In genomic region chr14:69673578-69674305, GRCh38 we compare ENCODE assay signal across 8 cellular contexts.
DNase-seq lines count a peak whose midpoint lies in the region; ATAC-seq lines count a peak whose summit lies in the region.

No MANE protein-coding gene starts in this region.

- H3K4me3 Mint-ChIP-seq in CD4-positive, CD25-positive, alpha-beta regulatory T cell: peak overlapping the region; percentile 34 to 84 (median 58)
- H3K4me3 Mint-ChIP-seq in activated naive CD8-positive, alpha-beta T cell treated with anti-CD3 and anti-CD28 coated beads, Interleukin-2, amount 10 ng/mL, durations not matched to agents 7 days and 5 days: peak overlapping the region; percentile 70

- DNase-seq in CD4-positive, CD25-positive, alpha-beta regulatory T cell: no peak
- no peak for DNase-seq in activated naive CD8-positive, alpha-beta T cell treated with anti-CD3 and anti-CD28 coated beads, Interleukin-2, amount 10 ng/mL, durations not matched to agents 7 days and 5 days
- DNase-seq in NCI-H1694 (lab: John Stamatoyannopoulos, UW) (no peak), SW 1271 (lab: John Stamatoyannopoulos, UW) (no peak), SIG-M5 treated with dmso at 0.1 percent for 504 hours (lab: John Stamatoyannopoulos, UW; ENCODE audit: unreplicated experiment) (no peak), epidermal melanocyte (ENCODE audit: insufficient read length, low spot score) (no peak)

- H3K27me3 ChIP-seq in CD4-positive, CD25-positive, alpha-beta regulatory T cell (ENCODE audit: control insufficient read depth, insufficient read depth, low read length): no peaks in the 10 kb centered on the region
- H3K27me3 ChIP-seq in mucosa of rectum (ENCODE audit: control insufficient read depth in 2 of 2, insufficient read depth in 2 of 2, low read length in 2 of 2): no peaks in the 10 kb centered on the region

- H3K4me1 Mint-ChIP-seq in CD4-positive, CD25-positive, alpha-beta regulatory T cell: peaks cover 53 to 91% (median 79%) of the 10 kb centered on the region in 4 donors
- peaks cover 73% of the 10 kb centered on the region for H3K4me1 Mint-ChIP-seq in activated naive CD8-positive, alpha-beta T cell treated with anti-CD3 and anti-CD28 coated beads, Interleukin-2, amount 10 ng/mL, durations not matched to agents 7 days and 5 days

- ATAC-seq in CD4-positive, CD25-positive, alpha-beta regulatory T cell (ENCODE audit: low read depth in 2 of 2): peak; percentile 18 to 20
- peak; percentile 31 for ATAC-seq in GM21619 (IDR thresholded peaks at IDR 0.05; ENCODE audit: unreplicated experiment)
- ATAC-seq in activated naive CD8-positive, alpha-beta T cell treated with anti-CD3 and anti-CD28 coated beads, Interleukin-2, amount 10 ng/mL, durations not matched to agents 7 days and 5 days (ENCODE audit: low read depth): peak; percentile 26

- POLR2A ChIA-PET in activated naive CD8-positive, alpha-beta T cell treated with anti-CD3 and anti-CD28 coated beads, Interleukin-2, amount 10 ng/mL, durations not matched to agents 7 days and 5 days (lab: Charles Lee): interaction anchor here (0.7 to 1.7 kb wide), 5 partner anchors 10 to 48 kb away, joined by 3 read pairs; no protein-coding TSS in a partner anchor

- H3K4me1 ChIP-seq in CD4-positive, CD25-positive, alpha-beta regulatory T cell (ENCODE audit: control insufficient read depth, insufficient read depth, low read length, poor library complexity, severe bottlenecking): peaks cover 78% of the 10 kb centered on the region
- H3K4me1 ChIP-seq in mucosa of rectum (ENCODE audit: control insufficient read depth in 2 of 2, insufficient read depth in 2 of 2, low read length in 2 of 2): peaks cover 23 to 32% of the 10 kb centered on the region in 2 donors

- H3K4me3 ChIP-seq in CD4-positive, CD25-positive, alpha-beta regulatory T cell (ENCODE audit: low read depth, low read length): peak overlapping the region; percentile 35
- peak overlapping the region in 1 of 2 donors; percentile 39 for H3K4me3 ChIP-seq in mucosa of rectum (ENCODE audit: low read length in 2 of 2)

- peak overlapping the region; percentile 59 to 94 (median 92) for H3K27ac Mint-ChIP-seq in CD4-positive, CD25-positive, alpha-beta regulatory T cell
- H3K27ac Mint-ChIP-seq in activated naive CD8-positive, alpha-beta T cell treated with anti-CD3 and anti-CD28 coated beads, Interleukin-2, amount 10 ng/mL, durations not matched to agents 7 days and 5 days: peak overlapping the region; percentile 85

- peaks cover 0 to 3% (median 0%) of the 10 kb centered on the region in 7 donors for H3K9me3 Mint-ChIP-seq in CD4-positive, CD25-positive, alpha-beta regulatory T cell
- H3K9me3 Mint-ChIP-seq in activated naive CD8-positive, alpha-beta T cell treated with anti-CD3 and anti-CD28 coated beads, Interleukin-2, amount 10 ng/mL, durations not matched to agents 7 days and 5 days: no peaks in the 10 kb centered on the region

- H3K9me3 ChIP-seq in CD4-positive, CD25-positive, alpha-beta regulatory T cell (ENCODE audit: control insufficient read depth in 2 of 2, low read length in 2 of 2): no peaks in the 10 kb centered on the region
- no peaks in the 10 kb centered on the region for H3K9me3 ChIP-seq in mucosa of rectum (ENCODE audit: control insufficient read depth in 2 of 2, low read length in 2 of 2)

- no peaks in the 10 kb centered on the region for H3K27me3 Mint-ChIP-seq in CD4-positive, CD25-positive, alpha-beta regulatory T cell
- H3K27me3 Mint-ChIP-seq in activated naive CD8-positive, alpha-beta T cell treated with anti-CD3 and anti-CD28 coated beads, Interleukin-2, amount 10 ng/mL, durations not matched to agents 7 days and 5 days: no peaks in the 10 kb centered on the region

- peaks cover 17% of the 10 kb centered on the region for H3K36me3 Mint-ChIP-seq in CD4-positive, CD25-positive, alpha-beta regulatory T cell
- H3K36me3 Mint-ChIP-seq in activated naive CD8-positive, alpha-beta T cell treated with anti-CD3 and anti-CD28 coated beads, Interleukin-2, amount 10 ng/mL, durations not matched to agents 7 days and 5 days: peaks cover 28% of the 10 kb centered on the region

- peak overlapping the region; percentile 64 for H3K27ac ChIP-seq in CD4-positive, CD25-positive, alpha-beta regulatory T cell (ENCODE audit: insufficient read depth, low read length, poor library complexity, severe bottlenecking)
- peak overlapping the region; percentile 22 to 59 for H3K27ac ChIP-seq in mucosa of rectum (ENCODE audit: low read depth in 2 of 2, low read length in 2 of 2)

- H3K36me3 ChIP-seq in CD4-positive, CD25-positive, alpha-beta regulatory T cell (ENCODE audit: control insufficient read depth, insufficient read depth, low read length): peaks cover 3% of the 10 kb centered on the region
- H3K36me3 ChIP-seq in mucosa of rectum (ENCODE audit: control insufficient read depth in 2 of 2, insufficient read depth in 2 of 2, low read length in 2 of 2): peaks cover 0 to 5% of the 10 kb centered on the region in 2 donors

- peak overlapping the region in 1 of 2 donors; percentile 34 for H3K9ac ChIP-seq in mucosa of rectum (ENCODE audit: low read depth in 1 of 2, low read length in 2 of 2)
